19 cellular contexts compared by ENCODE assay signal in genomic region chr5:114238771-114239313, GRCh38.
"Had no signal": no experiment of that assay in that cellular context is flagged by ENCODE, and none has a peak within 500 bp of the region (broad histone marks: within the 10 kb centered on the region; RNA-seq: fewer than 3 reads in every experiment).

No MANE protein-coding gene starts in this region.

- H3K36me3 Mint-ChIP-seq: activated CD4-positive, alpha-beta memory T cell treated with anti-CD3 and anti-CD28 coated beads for 36 hours; activated naive CD8-positive, alpha-beta T cell; brain; immature natural killer cell; WTC11 had no signal

- ATAC-seq: activated CD4-positive, alpha-beta T cell treated with anti-CD3 and anti-CD28 coated beads for 36 hours; left ventricle myocardium superior; WTC11 had no signal

- DNase-seq: activated CD4-positive, alpha-beta memory T cell treated with anti-CD3 and anti-CD28 coated beads for 36 hours; activated CD4-positive, alpha-beta T cell treated with anti-CD3 and anti-CD28 coated beads for 36 hours; activated T-cell treated with anti-CD3 and anti-CD28 coated beads for 4 hours; caudate nucleus; endodermal cell; immature natural killer cell; kidney glomerular epithelial cell; left ventricle myocardium superior; retina; stimulated activated CD4-positive, alpha-beta T cell treated with anti-CD3 and anti-CD28 coated beads, Interleukin-12 subunit alpha, Interleukin-12 subunit beta, amount 100 ng/mL, for 4 hours; stimulated activated CD4-positive, alpha-beta T cell treated with anti-CD3 and anti-CD28 coated beads, Interleukin-1b, Interleukin-23, amount 100 ng/mL, for 48 hours; stimulated activated CD8-positive, alpha-beta memory T cell treated with anti-CD3 and anti-CD28 coated beads, Interleukin-4, amount 100 ng/mL, for 48 hours; stimulated activated naive CD4-positive, alpha-beta T cell; substantia nigra; tibial artery had no signal

- H3K9me3 Mint-ChIP-seq: endodermal cell, WTC11 had no signal

- H3K4me3 Mint-ChIP-seq: activated CD4-positive, alpha-beta memory T cell treated with anti-CD3 and anti-CD28 coated beads for 36 hours; activated CD4-positive, alpha-beta T cell treated with anti-CD3 and anti-CD28 coated beads for 36 hours; activated naive CD8-positive, alpha-beta T cell; brain; endodermal cell; immature natural killer cell; WTC11 had no signal

- H3K4me3 ChIP-seq: tibial artery, vagina had no signal

- H3K27ac Mint-ChIP-seq: activated CD4-positive, alpha-beta memory T cell treated with anti-CD3 and anti-CD28 coated beads for 36 hours; activated CD4-positive, alpha-beta T cell treated with anti-CD3 and anti-CD28 coated beads for 36 hours; activated naive CD8-positive, alpha-beta T cell; brain; endodermal cell; immature natural killer cell; WTC11 had no signal

- H3K4me1 Mint-ChIP-seq: activated CD4-positive, alpha-beta T cell treated with anti-CD3 and anti-CD28 coated beads for 36 hours; brain; endodermal cell; immature natural killer cell; WTC11 had no signal

- H3K27me3 Mint-ChIP-seq: activated CD4-positive, alpha-beta memory T cell treated with anti-CD3 and anti-CD28 coated beads for 36 hours; activated CD4-positive, alpha-beta T cell treated with anti-CD3 and anti-CD28 coated beads for 36 hours; brain had no signal
